Comparison of ENCODE assay signal across 1 cellular context in the genomic region with DNA sequence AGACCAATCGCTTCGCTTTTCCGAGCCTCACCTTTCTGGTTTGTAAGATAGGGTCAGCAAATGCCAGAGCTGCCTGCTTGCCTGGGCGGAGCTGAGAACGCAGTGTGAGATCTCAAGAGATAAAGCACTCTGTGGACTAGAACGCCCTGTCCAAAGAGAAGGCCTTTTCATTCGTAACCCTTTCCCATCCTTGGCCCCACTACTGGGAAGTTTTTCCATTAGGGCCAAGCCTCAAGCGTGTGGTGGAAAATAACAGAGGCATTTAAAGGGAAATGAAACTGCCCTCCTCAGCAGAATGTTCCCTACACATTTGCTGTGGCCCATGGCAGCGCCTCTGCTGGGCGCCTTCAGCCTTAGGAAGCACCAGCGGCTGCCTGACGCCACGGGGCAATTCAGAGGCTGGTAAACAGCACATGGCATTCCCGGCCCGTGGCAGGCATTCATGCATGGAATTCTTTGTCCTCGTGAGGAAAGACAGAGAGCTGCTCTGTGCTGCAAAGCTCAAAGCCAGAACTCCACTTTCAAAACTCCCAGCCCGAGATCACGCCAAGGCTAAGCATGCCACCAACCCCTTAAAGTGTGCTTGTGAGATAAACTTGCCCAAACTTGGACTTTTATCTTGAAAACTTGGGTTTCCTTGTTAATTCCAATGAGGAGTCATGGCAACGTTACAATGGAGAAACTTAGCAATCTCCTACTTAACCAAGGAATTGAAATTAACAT.
TF ChIP-seq lines count a peak whose summit lies in the region.

No MANE protein-coding gene starts in this region.

TF ChIP-seq in HepG2, 621 proteins besides CTCF, POLR2A, EP300 and RAD21 (continues in another document):
- peak; percentile 92 to 96 for TF ChIP-seq MAFK (conservative IDR thresholded peaks at IDR 0.05 in 1 of 2, IDR thresholded peaks at IDR 0.05 in 1 of 2; ENCODE audit: low read length in 2 of 2)
- TF ChIP-seq, protein P1, sequence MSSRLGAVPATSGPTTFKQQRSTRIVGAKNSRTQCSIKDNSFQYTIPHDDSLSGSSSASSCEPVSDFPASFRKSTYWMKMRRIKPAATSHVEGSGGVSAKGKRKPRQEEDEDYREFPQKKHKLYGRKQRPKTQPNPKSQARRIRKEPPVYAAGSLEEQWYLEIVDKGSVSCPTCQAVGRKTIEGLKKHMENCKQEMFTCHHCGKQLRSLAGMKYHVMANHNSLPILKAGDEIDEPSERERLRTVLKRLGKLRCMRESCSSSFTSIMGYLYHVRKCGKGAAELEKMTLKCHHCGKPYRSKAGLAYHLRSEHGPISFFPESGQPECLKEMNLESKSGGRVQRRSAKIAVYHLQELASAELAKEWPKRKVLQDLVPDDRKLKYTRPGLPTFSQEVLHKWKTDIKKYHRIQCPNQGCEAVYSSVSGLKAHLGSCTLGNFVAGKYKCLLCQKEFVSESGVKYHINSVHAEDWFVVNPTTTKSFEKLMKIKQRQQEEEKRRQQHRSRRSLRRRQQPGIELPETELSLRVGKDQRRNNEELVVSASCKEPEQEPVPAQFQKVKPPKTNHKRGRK (CRISPR knock-in tag; IDR thresholded peaks at IDR 0.05): no peak
- peak; percentile 51; the same call in 1 of the 2 replicates for TF ChIP-seq HDAC2 (CRISPR knock-in tag; IDR thresholded peaks at IDR 0.05)
- peak; percentile 44; the same call in 1 of the 3 replicates for TF ChIP-seq MXI1 (IDR thresholded peaks at IDR 0.05; ENCODE audit: borderline replicate concordance, low read depth, low read length)
- TF ChIP-seq, protein P2, sequence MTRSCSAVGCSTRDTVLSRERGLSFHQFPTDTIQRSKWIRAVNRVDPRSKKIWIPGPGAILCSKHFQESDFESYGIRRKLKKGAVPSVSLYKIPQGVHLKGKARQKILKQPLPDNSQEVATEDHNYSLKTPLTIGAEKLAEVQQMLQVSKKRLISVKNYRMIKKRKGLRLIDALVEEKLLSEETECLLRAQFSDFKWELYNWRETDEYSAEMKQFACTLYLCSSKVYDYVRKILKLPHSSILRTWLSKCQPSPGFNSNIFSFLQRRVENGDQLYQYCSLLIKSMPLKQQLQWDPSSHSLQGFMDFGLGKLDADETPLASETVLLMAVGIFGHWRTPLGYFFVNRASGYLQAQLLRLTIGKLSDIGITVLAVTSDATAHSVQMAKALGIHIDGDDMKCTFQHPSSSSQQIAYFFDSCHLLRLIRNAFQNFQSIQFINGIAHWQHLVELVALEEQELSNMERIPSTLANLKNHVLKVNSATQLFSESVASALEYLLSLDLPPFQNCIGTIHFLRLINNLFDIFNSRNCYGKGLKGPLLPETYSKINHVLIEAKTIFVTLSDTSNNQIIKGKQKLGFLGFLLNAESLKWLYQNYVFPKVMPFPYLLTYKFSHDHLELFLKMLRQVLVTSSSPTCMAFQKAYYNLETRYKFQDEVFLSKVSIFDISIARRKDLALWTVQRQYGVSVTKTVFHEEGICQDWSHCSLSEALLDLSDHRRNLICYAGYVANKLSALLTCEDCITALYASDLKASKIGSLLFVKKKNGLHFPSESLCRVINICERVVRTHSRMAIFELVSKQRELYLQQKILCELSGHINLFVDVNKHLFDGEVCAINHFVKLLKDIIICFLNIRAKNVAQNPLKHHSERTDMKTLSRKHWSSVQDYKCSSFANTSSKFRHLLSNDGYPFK (CRISPR knock-in tag; IDR thresholded peaks at IDR 0.05; ENCODE audit: borderline replicate concordance): no peak
- TF ChIP-seq ELF3 (CRISPR knock-in tag; IDR thresholded peaks at IDR 0.05): peak; percentile 60
- peak; percentile 88 for TF ChIP-seq HNRNPL (IDR thresholded peaks at IDR 0.05; ENCODE audit: low read depth, low read length)
- TF ChIP-seq ZSCAN25 (CRISPR knock-in tag; IDR thresholded peaks at IDR 0.05): 0 out of 2 replicates have a peak, but pooled peaks have one; percentile 35
- TF ChIP-seq SMAD1 (CRISPR knock-in tag; IDR thresholded peaks at IDR 0.05; ENCODE audit: borderline replicate concordance, low read depth): no peak
- TF ChIP-seq ZNF160 (CRISPR knock-in tag; IDR thresholded peaks at IDR 0.05): no peak
- TF ChIP-seq, protein P3, sequence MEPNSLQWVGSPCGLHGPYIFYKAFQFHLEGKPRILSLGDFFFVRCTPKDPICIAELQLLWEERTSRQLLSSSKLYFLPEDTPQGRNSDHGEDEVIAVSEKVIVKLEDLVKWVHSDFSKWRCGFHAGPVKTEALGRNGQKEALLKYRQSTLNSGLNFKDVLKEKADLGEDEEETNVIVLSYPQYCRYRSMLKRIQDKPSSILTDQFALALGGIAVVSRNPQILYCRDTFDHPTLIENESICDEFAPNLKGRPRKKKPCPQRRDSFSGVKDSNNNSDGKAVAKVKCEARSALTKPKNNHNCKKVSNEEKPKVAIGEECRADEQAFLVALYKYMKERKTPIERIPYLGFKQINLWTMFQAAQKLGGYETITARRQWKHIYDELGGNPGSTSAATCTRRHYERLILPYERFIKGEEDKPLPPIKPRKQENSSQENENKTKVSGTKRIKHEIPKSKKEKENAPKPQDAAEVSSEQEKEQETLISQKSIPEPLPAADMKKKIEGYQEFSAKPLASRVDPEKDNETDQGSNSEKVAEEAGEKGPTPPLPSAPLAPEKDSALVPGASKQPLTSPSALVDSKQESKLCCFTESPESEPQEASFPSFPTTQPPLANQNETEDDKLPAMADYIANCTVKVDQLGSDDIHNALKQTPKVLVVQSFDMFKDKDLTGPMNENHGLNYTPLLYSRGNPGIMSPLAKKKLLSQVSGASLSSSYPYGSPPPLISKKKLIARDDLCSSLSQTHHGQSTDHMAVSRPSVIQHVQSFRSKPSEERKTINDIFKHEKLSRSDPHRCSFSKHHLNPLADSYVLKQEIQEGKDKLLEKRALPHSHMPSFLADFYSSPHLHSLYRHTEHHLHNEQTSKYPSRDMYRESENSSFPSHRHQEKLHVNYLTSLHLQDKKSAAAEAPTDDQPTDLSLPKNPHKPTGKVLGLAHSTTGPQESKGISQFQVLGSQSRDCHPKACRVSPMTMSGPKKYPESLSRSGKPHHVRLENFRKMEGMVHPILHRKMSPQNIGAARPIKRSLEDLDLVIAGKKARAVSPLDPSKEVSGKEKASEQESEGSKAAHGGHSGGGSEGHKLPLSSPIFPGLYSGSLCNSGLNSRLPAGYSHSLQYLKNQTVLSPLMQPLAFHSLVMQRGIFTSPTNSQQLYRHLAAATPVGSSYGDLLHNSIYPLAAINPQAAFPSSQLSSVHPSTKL (CRISPR knock-in tag; IDR thresholded peaks at IDR 0.05): peak; percentile 66; the same call in 1 of the 2 replicates
- TF ChIP-seq DPF2 (CRISPR knock-in tag; IDR thresholded peaks at IDR 0.05; ENCODE audit: borderline replicate concordance, low read depth): no peak
- TF ChIP-seq ZKSCAN1 (IDR thresholded peaks at IDR 0.05; ENCODE audit: low read length): peak; percentile 25; the same call in 1 of the 2 replicates
- peak; percentile 51; the same call in 1 of the 2 replicates for TF ChIP-seq ZNF274 (CRISPR knock-in tag; IDR thresholded peaks at IDR 0.05)
- peak; percentile 44; the same call in 1 of the 2 replicates for TF ChIP-seq REPIN1 (CRISPR knock-in tag; IDR thresholded peaks at IDR 0.05; ENCODE audit: borderline replicate concordance, low read depth)
- TF ChIP-seq, protein P4, sequence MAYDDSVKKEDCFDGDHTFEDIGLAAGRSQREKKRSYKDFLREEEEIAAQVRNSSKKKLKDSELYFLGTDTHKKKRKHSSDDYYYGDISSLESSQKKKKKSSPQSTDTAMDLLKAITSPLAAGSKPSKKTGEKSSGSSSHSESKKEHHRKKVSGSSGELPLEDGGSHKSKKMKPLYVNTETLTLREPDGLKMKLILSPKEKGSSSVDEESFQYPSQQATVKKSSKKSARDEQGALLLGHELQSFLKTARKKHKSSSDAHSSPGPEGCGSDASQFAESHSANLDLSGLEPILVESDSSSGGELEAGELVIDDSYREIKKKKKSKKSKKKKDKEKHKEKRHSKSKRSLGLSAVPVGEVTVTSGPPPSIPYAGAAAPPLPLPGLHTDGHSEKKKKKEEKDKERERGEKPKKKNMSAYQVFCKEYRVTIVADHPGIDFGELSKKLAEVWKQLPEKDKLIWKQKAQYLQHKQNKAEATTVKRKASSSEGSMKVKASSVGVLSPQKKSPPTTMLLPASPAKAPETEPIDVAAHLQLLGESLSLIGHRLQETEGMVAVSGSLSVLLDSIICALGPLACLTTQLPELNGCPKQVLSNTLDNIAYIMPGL (CRISPR knock-in tag; IDR thresholded peaks at IDR 0.05; ENCODE audit: borderline replicate concordance in 1 of 2, low read depth in 1 of 2): peak; percentile 42 to 73; a peak in 2 of 4 replicates
- 0 out of 2 replicates have a peak, but pooled peaks have one; percentile 36 for TF ChIP-seq ZNF713 (CRISPR knock-in tag; IDR thresholded peaks at IDR 0.05)
- no peak for TF ChIP-seq ZNF678 (CRISPR knock-in tag; IDR thresholded peaks at IDR 0.05)
- peak; percentile 32 for TF ChIP-seq YY1 (IDR thresholded peaks at IDR 0.05; ENCODE audit: insufficient read depth, insufficient replicate concordance, low read depth, low read length)
- TF ChIP-seq ZNF563 (CRISPR knock-in tag; IDR thresholded peaks at IDR 0.05): peak; percentile 46; the same call in 1 of the 2 replicates
- TF ChIP-seq RXRB (CRISPR knock-in tag; IDR thresholded peaks at IDR 0.05; ENCODE audit: borderline replicate concordance): 0 out of 2 replicates have a peak, but pooled peaks have one; percentile 24
- peak; percentile 71 for TF ChIP-seq BHLHE40 (IDR thresholded peaks at IDR 0.05; ENCODE audit: low read length)
- no peak for TF ChIP-seq NFE2L2 (IDR thresholded peaks at IDR 0.05; ENCODE audit: low read length)
- TF ChIP-seq REL (CRISPR knock-in tag; conservative IDR thresholded peaks at IDR 0.05): no peak
- TF ChIP-seq, protein P5, sequence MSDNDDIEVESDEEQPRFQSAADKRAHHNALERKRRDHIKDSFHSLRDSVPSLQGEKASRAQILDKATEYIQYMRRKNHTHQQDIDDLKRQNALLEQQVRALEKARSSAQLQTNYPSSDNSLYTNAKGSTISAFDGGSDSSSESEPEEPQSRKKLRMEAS (IDR thresholded peaks at IDR 0.05): peak; percentile 93
- TF ChIP-seq ASH2L (IDR thresholded peaks at IDR 0.05; ENCODE audit: insufficient read length, low read depth, low read length): peak; percentile 36
- peak; percentile 62; the same call in 1 of the 2 replicates for TF ChIP-seq RFX5 (IDR thresholded peaks at IDR 0.05; ENCODE audit: low read depth, low read length)
- TF ChIP-seq PHF8 (CRISPR knock-in tag; IDR thresholded peaks at IDR 0.05): peak; percentile 35; the same call in 1 of the 2 replicates
- TF ChIP-seq ZNF605 (CRISPR knock-in tag; IDR thresholded peaks at IDR 0.05): peak; percentile 90
- peak; percentile 27; the same call in 1 of the 2 replicates for TF ChIP-seq SOX5 (CRISPR knock-in tag; IDR thresholded peaks at IDR 0.05; ENCODE audit: borderline replicate concordance)
- TF ChIP-seq FOXJ3 (CRISPR knock-in tag; IDR thresholded peaks at IDR 0.05; ENCODE audit: borderline replicate concordance): 0 out of 2 replicates have a peak, but pooled peaks have one; percentile 35
- TF ChIP-seq SOX13 (IDR thresholded peaks at IDR 0.05): no peak
- TF ChIP-seq SOX13 (CRISPR knock-in tag; conservative IDR thresholded peaks at IDR 0.05 in 1 of 2, IDR thresholded peaks at IDR 0.05 in 1 of 2): no peak; a peak in 1 of 4 replicates
- TF ChIP-seq, protein P6, sequence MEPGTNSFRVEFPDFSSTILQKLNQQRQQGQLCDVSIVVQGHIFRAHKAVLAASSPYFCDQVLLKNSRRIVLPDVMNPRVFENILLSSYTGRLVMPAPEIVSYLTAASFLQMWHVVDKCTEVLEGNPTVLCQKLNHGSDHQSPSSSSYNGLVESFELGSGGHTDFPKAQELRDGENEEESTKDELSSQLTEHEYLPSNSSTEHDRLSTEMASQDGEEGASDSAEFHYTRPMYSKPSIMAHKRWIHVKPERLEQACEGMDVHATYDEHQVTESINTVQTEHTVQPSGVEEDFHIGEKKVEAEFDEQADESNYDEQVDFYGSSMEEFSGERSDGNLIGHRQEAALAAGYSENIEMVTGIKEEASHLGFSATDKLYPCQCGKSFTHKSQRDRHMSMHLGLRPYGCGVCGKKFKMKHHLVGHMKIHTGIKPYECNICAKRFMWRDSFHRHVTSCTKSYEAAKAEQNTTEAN (CRISPR knock-in tag; conservative IDR thresholded peaks at IDR 0.05): 0 out of 2 replicates have a peak, but pooled peaks have one; percentile 53
- no peak for TF ChIP-seq MLLT10 (CRISPR knock-in tag; IDR thresholded peaks at IDR 0.05)
- no peak for TF ChIP-seq NR2F6 (IDR thresholded peaks at IDR 0.05)
- TF ChIP-seq NR2F6 (CRISPR knock-in tag; IDR thresholded peaks at IDR 0.05): 0 out of 2 replicates have a peak, but pooled peaks have one; percentile 23
- TF ChIP-seq, protein P7, sequence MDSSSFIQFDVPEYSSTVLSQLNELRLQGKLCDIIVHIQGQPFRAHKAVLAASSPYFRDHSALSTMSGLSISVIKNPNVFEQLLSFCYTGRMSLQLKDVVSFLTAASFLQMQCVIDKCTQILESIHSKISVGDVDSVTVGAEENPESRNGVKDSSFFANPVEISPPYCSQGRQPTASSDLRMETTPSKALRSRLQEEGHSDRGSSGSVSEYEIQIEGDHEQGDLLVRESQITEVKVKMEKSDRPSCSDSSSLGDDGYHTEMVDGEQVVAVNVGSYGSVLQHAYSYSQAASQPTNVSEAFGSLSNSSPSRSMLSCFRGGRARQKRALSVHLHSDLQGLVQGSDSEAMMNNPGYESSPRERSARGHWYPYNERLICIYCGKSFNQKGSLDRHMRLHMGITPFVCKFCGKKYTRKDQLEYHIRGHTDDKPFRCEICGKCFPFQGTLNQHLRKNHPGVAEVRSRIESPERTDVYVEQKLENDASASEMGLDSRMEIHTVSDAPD (CRISPR knock-in tag; IDR thresholded peaks at IDR 0.05): 0 out of 2 replicates have a peak, but pooled peaks have one; percentile 18
- TF ChIP-seq PHF21A (CRISPR knock-in tag; IDR thresholded peaks at IDR 0.05): 0 out of 2 replicates have a peak, but pooled peaks have one; percentile 33
- peak; percentile 55 for TF ChIP-seq TBX2 (CRISPR knock-in tag; IDR thresholded peaks at IDR 0.05; ENCODE audit: borderline replicate concordance)
- TF ChIP-seq, protein P8, sequence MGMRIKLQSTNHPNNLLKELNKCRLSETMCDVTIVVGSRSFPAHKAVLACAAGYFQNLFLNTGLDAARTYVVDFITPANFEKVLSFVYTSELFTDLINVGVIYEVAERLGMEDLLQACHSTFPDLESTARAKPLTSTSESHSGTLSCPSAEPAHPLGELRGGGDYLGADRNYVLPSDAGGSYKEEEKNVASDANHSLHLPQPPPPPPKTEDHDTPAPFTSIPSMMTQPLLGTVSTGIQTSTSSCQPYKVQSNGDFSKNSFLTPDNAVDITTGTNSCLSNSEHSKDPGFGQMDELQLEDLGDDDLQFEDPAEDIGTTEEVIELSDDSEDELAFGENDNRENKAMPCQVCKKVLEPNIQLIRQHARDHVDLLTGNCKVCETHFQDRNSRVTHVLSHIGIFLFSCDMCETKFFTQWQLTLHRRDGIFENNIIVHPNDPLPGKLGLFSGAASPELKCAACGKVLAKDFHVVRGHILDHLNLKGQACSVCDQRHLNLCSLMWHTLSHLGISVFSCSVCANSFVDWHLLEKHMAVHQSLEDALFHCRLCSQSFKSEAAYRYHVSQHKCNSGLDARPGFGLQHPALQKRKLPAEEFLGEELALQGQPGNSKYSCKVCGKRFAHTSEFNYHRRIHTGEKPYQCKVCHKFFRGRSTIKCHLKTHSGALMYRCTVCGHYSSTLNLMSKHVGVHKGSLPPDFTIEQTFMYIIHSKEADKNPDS (CRISPR knock-in tag; IDR thresholded peaks at IDR 0.05): no peak
- TF ChIP-seq STAG1 (CRISPR knock-in tag; IDR thresholded peaks at IDR 0.05): peak; percentile 22
- peak; percentile 56; the same call in 1 of the 2 replicates for TF ChIP-seq GATAD2A (CRISPR knock-in tag; IDR thresholded peaks at IDR 0.05)
- 0 out of 2 replicates have a peak, but pooled peaks have one; percentile 29 for TF ChIP-seq ZBTB38 (CRISPR knock-in tag; IDR thresholded peaks at IDR 0.05)
- no peak for TF ChIP-seq JARID2 (CRISPR knock-in tag; IDR thresholded peaks at IDR 0.05; ENCODE audit: insufficient replicate concordance)
- peak; percentile 88; the same call in 1 of the 2 replicates for TF ChIP-seq SSRP1 (CRISPR knock-in tag; IDR thresholded peaks at IDR 0.05)
- peak; percentile 58; the same call in 1 of the 2 replicates for TF ChIP-seq ZFX (CRISPR knock-in tag; IDR thresholded peaks at IDR 0.05; ENCODE audit: low read depth)
